13 cellular contexts compared by ENCODE assay signal in genomic region chr5:14410068-14410941, GRCh38.
A peak's percentile ranks its signal among the peaks of the same experiment; 100 is the strongest.
DNase-seq lines count a peak whose midpoint lies in the region; ATAC-seq and TF ChIP-seq lines count a peak whose summit lies in the region.
"Had no signal": no experiment of that assay in that cellular context is flagged by ENCODE, and none has a peak within 500 bp of the region (broad histone marks: within the 10 kb centered on the region; RNA-seq: fewer than 3 reads in every experiment).

No MANE protein-coding gene starts in this region.

- intact Hi-C loops in heart right ventricle (cut with DNase I), result loop anchor here in 1 of 10 donors (5.0 kb wide), 1 partner anchor 37 kb away; no protein-coding TSS in a partner anchor
- intact Hi-C loops in prostate gland (cut with DNase I), result no loop called here

- no peak for TF ChIP-seq CTCF in AG10803 (conservative IDR thresholded peaks at IDR 0.05; ENCODE audit: low read length)
- no peak for TF ChIP-seq CTCF in heart right ventricle (IDR thresholded peaks at IDR 0.05)
- no peak for TF ChIP-seq CTCF in prostate gland (IDR thresholded peaks at IDR 0.05)

- TF ChIP-seq POLR2A in prostate gland (IDR thresholded peaks at IDR 0.05), result no peak

- H3K36me3 ChIP-seq in heart right ventricle, result peaks cover 0 to 100% (median 31%) of the 10 kb centered on the region in 9 donors
- H3K36me3 ChIP-seq in prostate gland, result peaks cover 0 to 6% of the 10 kb centered on the region in 2 donors

- peak in 7 of 8 donors; percentile 41 to 67 (median 53) for ATAC-seq in heart right ventricle
- no peak for ATAC-seq in HG02981 (IDR thresholded peaks at IDR 0.05; ENCODE audit: unreplicated experiment)

- H3K27me3 ChIP-seq in heart right ventricle, result no peaks in the 10 kb centered on the region
- H3K27me3 ChIP-seq in prostate gland (replicated peaks; ENCODE audit: insufficient read depth), result no peaks in the 10 kb centered on the region

- DNase-seq in AG10803 (ENCODE audit: low read depth) (peak; percentile 40), heart right ventricle (no peak), prostate gland (ENCODE audit: low spot score) (no peak), SHP77 treated with DMSO at 0.1 percent for 48 hours (lab: John Stamatoyannopoulos, UW) (no peak), DMS 273 treated with DMSO at 0.1 percent for 48 hours (lab: John Stamatoyannopoulos, UW) (no peak), NCI-H2227 (lab: John Stamatoyannopoulos, UW; ENCODE audit: unreplicated experiment) (no peak)
- DNase-seq: AML-193, NCI-H1105, NCI-H524 treated with DMSO at 0.1 percent for 48 hours, RPMI8226, small intestine had no signal

- no peaks in the 10 kb centered on the region for H3K9me3 ChIP-seq in heart right ventricle
- H3K9me3 ChIP-seq in prostate gland, result no peaks in the 10 kb centered on the region

- H3K4me1 ChIP-seq in heart right ventricle (peaks cover 2 to 55% (median 30%) of the 10 kb centered on the region in 9 donors), prostate gland (replicated peaks) (no peaks in the 10 kb centered on the region)

- H3K4me3 ChIP-seq in AG10803 (ENCODE audit: low read length) (no peak overlapping the region), heart right ventricle (no peak overlapping the region), prostate gland (no peak overlapping the region)

- 68 to 80% (median 68%) methylated on average over 25 of the region's 25 CpGs for WGBS in adipose tissue, 3 donors
- WGBS in heart right ventricle, 2 donors, result 75 to 76% methylated on average over 25 of the region's 25 CpGs
- 64% methylated on average over 25 of the region's 25 CpGs for WGBS in prostate gland

- H3K27ac ChIP-seq in adipose tissue (ENCODE audit: low read depth, low read length) (peak overlapping the region; percentile 0), heart right ventricle (peak overlapping the region in 9 of 10 donors; percentile 39 to 79 (median 59)), prostate gland (peak overlapping the region; percentile 10 to 51)

Comparison
In these comparisons a context has a peak if more than half of its experiments do, and no peak if none do; other contexts are left out.
1. H3K27ac ChIP-seq: peak in every context shown above with its lines; median percentile 59 in heart right ventricle; 30 in prostate gland; 0 in adipose tissue.